13 cellular contexts compared by ENCODE assay signal in genomic region chr4:84847978-84848377, GRCh38.
"Had no signal": no experiment of that assay in that cellular context is flagged by ENCODE, and none has a peak within 500 bp of the region (broad histone marks: within the 10 kb centered on the region; RNA-seq: fewer than 3 reads in every experiment).

No MANE protein-coding gene starts in this region.

- H3K36me3 ChIP-seq: ovary had no signal

- ATAC-seq: activated T-helper 17 cell treated with anti-CD3 and anti-CD28 coated beads, Interleukin-2, amount 50 U/mL, for 72 hours; naive thymus-derived CD4-positive, alpha-beta T cell; stimulated activated effector memory CD8-positive, alpha-beta T cell treated with anti-CD3 and anti-CD28 coated beads, Interleukin-12 subunit alpha, Interleukin-12 subunit beta, amount 100 ng/mL, for 72 hours; T-cell had no signal

- H3K9me3 ChIP-seq: heart right ventricle, ovary, thyroid gland had no signal

- DNase-seq: activated CD4-positive, CD25-positive, alpha-beta regulatory T cell treated with anti-CD3 and anti-CD28 coated beads, Interleukin-2, amount 50 U/mL, for 72 hours; activated naive CD4-positive, alpha-beta T cell treated with Interleukin-2 at 50 U/mL for 16 hours; foreskin melanocyte; heart right ventricle; mammary epithelial cell; naive thymus-derived CD4-positive, alpha-beta T cell; ovary; retina; T-cell; T-helper 9 cell; thyroid gland had no signal

- H3K4me3 ChIP-seq: heart right ventricle, ovary, thyroid gland had no signal

- H3K27me3 ChIP-seq: heart right ventricle, ovary, thyroid gland had no signal

- H3K27ac ChIP-seq: ovary had no signal
